In genomic region chr4:14987054-14987453, GRCh38 we compare ENCODE assay signal across 8 cellular contexts.
"Had no signal": no experiment of that assay in that cellular context is flagged by ENCODE, and none has a peak within 500 bp of the region (broad histone marks: within the 10 kb centered on the region; RNA-seq: fewer than 3 reads in every experiment).

No MANE protein-coding gene starts in this region.

- ATAC-seq: HCT116 had no signal

- H3K4me1 Mint-ChIP-seq: IgD-negative memory B cell had no signal

- H3K4me3 Mint-ChIP-seq: HFFc6, IgD-negative memory B cell had no signal

- H3K9ac ChIP-seq: GM23248 had no signal

- H3K27ac Mint-ChIP-seq: HFFc6, IgD-negative memory B cell had no signal

- H3K4me1 ChIP-seq: HAP-1 had no signal

- H3K9me3 Mint-ChIP-seq: HFFc6 had no signal

- H2AFZ ChIP-seq: GM23248 had no signal

- DNase-seq: GM23248, H7, HFFc6 had no signal

- H3K36me3 ChIP-seq: HAP-1 had no signal

- H3K27me3 Mint-ChIP-seq: IgD-negative memory B cell had no signal

- H3K27ac ChIP-seq: GM23248, HL-60 had no signal

- H3K9me3 ChIP-seq: HAP-1 had no signal

- FAIRE-seq: HepG2 had no signal

- H3K4me3 ChIP-seq: GM23248, HAP-1 had no signal
